Comparison of ENCODE assay signal across 18 cellular contexts in the genomic region with DNA sequence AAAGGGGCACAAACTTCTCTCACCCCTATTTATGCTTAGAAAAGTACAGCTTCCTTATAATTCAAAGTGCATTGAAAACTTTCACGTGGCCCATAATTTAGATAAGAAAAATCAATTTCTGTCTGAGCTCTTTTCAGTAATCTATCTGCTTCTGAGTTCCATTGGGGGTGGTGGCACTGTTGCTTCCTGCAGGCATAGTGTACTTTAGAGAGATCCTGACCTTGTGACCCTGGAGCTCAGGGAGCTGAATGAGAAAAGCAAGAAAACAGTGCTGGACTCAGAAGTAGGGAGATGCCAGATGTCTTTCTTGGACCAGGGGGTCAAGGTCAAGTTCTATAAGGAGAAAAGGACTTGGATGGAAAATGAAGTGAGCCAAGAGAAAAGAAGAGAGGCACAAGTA.
DNase-seq lines count a peak whose midpoint lies in the region; ATAC-seq and FAIRE-seq lines count a peak whose summit lies in the region.
"Had no signal": no experiment of that assay in that cellular context is flagged by ENCODE, and none has a peak within 500 bp of the region (broad histone marks: within the 10 kb centered on the region; RNA-seq: fewer than 3 reads in every experiment).

No MANE protein-coding gene starts in this region.

- 0 to 41% (median 29%) methylated on average over 1 of the region's 1 CpG for WGBS in small intestine, 3 donors

- no peak overlapping the region for H3K4me3 ChIP-seq in small intestine (ENCODE audit: low read depth in 1 of 2, low read length in 2 of 2)

- peaks cover 0 to 3% of the 10 kb centered on the region in 2 donors for H3K27me3 ChIP-seq in small intestine (ENCODE audit: control insufficient read depth in 2 of 2, insufficient read depth in 2 of 2, low read length in 2 of 2)
- H3K27me3 ChIP-seq: BE2C had no signal

- H3K9me3 ChIP-seq in small intestine (ENCODE audit: control insufficient read depth, low read depth): no peaks in the 10 kb centered on the region
- H3K9me3 ChIP-seq: BE2C had no signal

- no peak for ATAC-seq in GM18868 (IDR thresholded peaks at IDR 0.05; ENCODE audit: unreplicated experiment)

- DNase-seq in COLO829 (ENCODE audit: low spot score) (peak; percentile 16), SK-MEL-5 (ENCODE audit: low read depth, low spot score) (peak; percentile 43), mucosa of gallbladder (ENCODE audit: low spot score) (peak; percentile 70), small intestine (peak; percentile 84), NCI-H82 treated with DMSO at 0.1 percent for 48 hours (lab: John Stamatoyannopoulos, UW; ENCODE audit: unreplicated experiment) (no peak)
- DNase-seq: ACHN; BE2C; C1 segment of cervical spinal cord; CD4-positive, alpha-beta T cell; DMS153; DMS79; GDM1; H9; IMR-90 had no signal

- H3K36me3 ChIP-seq in small intestine (ENCODE audit: control insufficient read depth in 2 of 2, insufficient read depth in 2 of 2, low read length in 2 of 2): no peaks in the 10 kb centered on the region
- H3K36me3 ChIP-seq: BE2C had no signal

- no peak for FAIRE-seq in small intestine (lab: Jason Lieb, UNC)
- FAIRE-seq: A204.1, H1, HTR-8/SVneo had no signal

- H3K27ac ChIP-seq in small intestine (ENCODE audit: low read depth in 1 of 2, low read length in 1 of 2): no peak overlapping the region

- peaks cover 0 to 2% of the 10 kb centered on the region in 2 donors for H3K4me1 ChIP-seq in small intestine (ENCODE audit: control insufficient read depth in 2 of 2, insufficient read depth in 1 of 2, low read depth in 1 of 2, low read length in 1 of 2)

- in situ Hi-C loops in SK-MEL-5 (cut with HindIII; ENCODE audit: low pct_unique_long_range_greater_than_20kb, low sequenced_read_pairs): no loop called here
